Comparison of ENCODE assay signal across 8 cellular contexts in genomic region chr16:57244463-57244766, GRCh38. TPM values are rescaled to one million over a fixed set of nuclear protein-coding genes. Genes with fewer than 3 reads are reported as not detected.
DNase-seq lines count a peak whose midpoint lies in the region; ATAC-seq, FAIRE-seq and TF ChIP-seq lines count a peak whose summit lies in the region.

No MANE protein-coding gene starts in this region.

- H3K4me3 ChIP-seq in K562: peak overlapping the region; percentile 84
- H3K4me3 ChIP-seq in mesodermal cell (ENCODE audit: extremely low read depth, insufficient read depth, low read length, poor library complexity, severe bottlenecking): peak overlapping the region; percentile 81

- peak overlapping the region; percentile 76 for H3K4me2 ChIP-seq in K562 (ENCODE audit: insufficient read depth, low read length)

- CTCF ChIA-PET in K562 (lab: Yijun Ruan, JAX; ENCODE audit: low intra/inter-chr PET ratio): no interaction called here

- POLR2A ChIA-PET in K562 (lab: Yijun Ruan, JAX): interaction anchor here (1.0 to 1.8 kb wide), 4 partner anchors 25 to 58 kb away, joined by 4 to 8 read pairs (median 4); partner anchors contain the start of genes PSME3IP1 and RSPRY1

- no peaks in the 10 kb centered on the region for H3K9me1 ChIP-seq in K562 (ENCODE audit: control insufficient read depth, insufficient read depth, low read length)

- H3K36me3 ChIP-seq in K562 (ENCODE audit: control insufficient read depth, insufficient read depth, low read length): peaks cover 19% of the 10 kb centered on the region; the same call in 2 of the 3 replicates
- peaks cover 40% of the 10 kb centered on the region for H3K36me3 ChIP-seq in mesodermal cell (ENCODE audit: control insufficient read depth, insufficient read depth, low read length)

- FAIRE-seq in K562 (lab: Jason Lieb, UNC): no peak
- no peak for FAIRE-seq in urothelium cell line (lab: Jason Lieb, UNC)

- no peak for TF ChIP-seq POLR2A in K562 (conservative IDR thresholded peaks at IDR 0.05)

- DNase-seq in K562 (ENCODE audit: extremely low read depth in 1 of 4, low spot score in 3 of 4) (no peak), GF-D8 (lab: John Stamatoyannopoulos, UW) (no peak), urothelium cell line (ENCODE audit: low spot score) (no peak), NCI-H526 (lab: John Stamatoyannopoulos, UW) (no peak), NK-92 (lab: John Stamatoyannopoulos, UW; ENCODE audit: unreplicated experiment) (no peak)

- H3K9me3 ChIP-seq in K562 (replicated peaks; ENCODE audit: control insufficient read depth, insufficient read depth, low read depth, low read length) (no peaks in the 10 kb centered on the region), mesodermal cell (ENCODE audit: control insufficient read depth, low read length) (no peaks in the 10 kb centered on the region)

- H3K27ac ChIP-seq in K562 (ENCODE audit: extremely low read depth, low read depth, low read length): peak overlapping the region; percentile 36
- H3K27ac ChIP-seq in mesodermal cell (ENCODE audit: low read depth, low read length, severe bottlenecking): peak overlapping the region; percentile 61

- in situ Hi-C loops in K562 (cut with MboI): no loop called here

- H3K9ac ChIP-seq in K562 (ENCODE audit: insufficient read depth in 1 of 2, low read depth in 2 of 2, low read length in 2 of 2): peak overlapping the region; percentile 31 to 71; a peak in 3 of 4 replicates

- peaks cover 9% of the 10 kb centered on the region; the same call in 2 of the 3 replicates for H3K79me2 ChIP-seq in K562 (ENCODE audit: control insufficient read depth, insufficient read depth, low read length)

- ATAC-seq in GM18907 (IDR thresholded peaks at IDR 0.05; ENCODE audit: unreplicated experiment) (peak; percentile 32), HG03135 (IDR thresholded peaks at IDR 0.05; ENCODE audit: unreplicated experiment) (peak; percentile 38), K562 (no peak)

- H3K4me1 ChIP-seq in K562 (replicated peaks in 1 of 2; ENCODE audit: control insufficient read depth in 2 of 2, insufficient read depth in 2 of 2, low read length in 2 of 2): peaks cover 7 to 8% of the 10 kb centered on the region in 2 experiments; a peak in 4 of 5 replicates
- peaks cover 6% of the 10 kb centered on the region for H3K4me1 ChIP-seq in mesodermal cell (ENCODE audit: control insufficient read depth, insufficient read depth, low read length, poor library complexity, severe bottlenecking)

- H4K20me1 ChIP-seq in K562 (replicated peaks; ENCODE audit: control insufficient read depth, insufficient read depth, low read length): no peaks in the 10 kb centered on the region

- TF ChIP-seq CTCF in K562 (IDR thresholded peaks at IDR 0.05 in 2 of 3, conservative IDR thresholded peaks at IDR 0.05 in 1 of 3; ENCODE audit: insufficient read depth in 2 of 3, low read depth in 1 of 3, low read length in 3 of 3): no peak

- H3K27me3 ChIP-seq in K562 (ENCODE audit: control insufficient read depth in 2 of 2, insufficient read depth in 2 of 2, low read length in 2 of 2): no peaks in the 10 kb centered on the region

- 7% methylated on average over 9 of the region's 9 CpGs for WGBS in K562 (ENCODE audit: insufficient coverage, low coverage, missing lambda C conversion rate)
- 16 to 26% methylated on average over 6 to 9 of the region's 9 CpGs for whole genome bisulfite sequencing in mesodermal cell (ENCODE audit: insufficient coverage in 2 of 2), 2 experiments

- intact Hi-C loops in K562 (cut with micrococcal nuclease): no loop called here

- TF ChIP-seq RAD21 in K562 (CRISPR knock-in tag; conservative IDR thresholded peaks at IDR 0.05 in 1 of 2, IDR thresholded peaks at IDR 0.05 in 1 of 2): no peak

- H2AFZ ChIP-seq in K562 (ENCODE audit: low read depth, low read length): peak overlapping the region; percentile 86

- TSS peak; percentile 94 for BruUV-seq in K562 (replicated peaks; lab: Mats Ljungman, UMichigan)

- no peak for TF ChIP-seq EP300 in K562 (IDR thresholded peaks at IDR 0.05; ENCODE audit: low read length)

RNA-seq across cellular contexts. Expression of gene ARL2BP, which starts 0.6 kb away (rescaled TPM):
- 7.3 and 7.4 TPM in 2 replicates for total RNA-seq in K562 (2011; cell fraction: chromatin; rRNA removed; ENCODE audit: low replicate concordance)
- 6.1 and 6.7 TPM in 2 replicates for total RNA-seq in K562 (2011; cell fraction: nucleolus; rRNA removed)
- 9.8 and 13.2 TPM in 2 replicates for total RNA-seq in K562 (2011; cell fraction: nucleoplasm; rRNA removed)
- total RNA-seq in K562 (2014; rRNA removed) (24.5 and 28.0 TPM in 2 replicates), K562 (2014; rRNA removed; fragmentation: Illumina TruSeq; extraction: Trizol) (33.9 and 34.6 TPM in 2 replicates), K562 (2015; rRNA removed; fragmentation: Illumina TruSeq; extraction: Trizol) (33.2 and 36.7 TPM in 2 replicates), K562 (2021) (27.2 and 30.8 TPM in 2 replicates)
- polyA plus RNA-seq in K562 (2011; rRNA removed) (41.8 and 49.8 TPM in 2 replicates), K562 (2014; fragmentation: Illumina TruSeq; extraction: Trizol) (33.1 and 38.3 TPM in 2 replicates), K562 (2014; fragmentation: Nextera tagmentation; extraction: Ambion mirVana) (10 to 100 TPM; 16.7 to 17.1 TPM), K562 (2014; rRNA removed) (20.3 and 23.1 TPM in 2 replicates)
- polyA plus RNA-seq in K562 (2011; cell fraction: cytosol; rRNA removed): 32.7 and 45.1 TPM in 2 replicates
- 13.7 and 20.4 TPM in 2 replicates for polyA plus RNA-seq in K562 (2011; cell fraction: nucleus; rRNA removed)
- 29.7 and 37.4 TPM in 2 replicates for polyA plus RNA-seq in K562 (2012)
- polyA minus RNA-seq in K562 (2011; rRNA and poly(A)+ RNA removed): 37.9 and 40.7 TPM in 2 replicates
- 19.5 and 24.3 TPM in 2 replicates for polyA minus RNA-seq in K562 (2011; cell fraction: cytosol; rRNA and poly(A)+ RNA removed)
- 3.8 and 7.4 TPM in 2 replicates for polyA minus RNA-seq in K562 (2011; cell fraction: nucleus; rRNA and poly(A)+ RNA removed)
- 71.3 TPM for polyA plus RNA-seq in mesodermal cell (2013, experiment 1 of 2)
- polyA plus RNA-seq in mesodermal cell (2013, experiment 2 of 2): 71.8 TPM

RNA-seq across cellular contexts. Expression of gene PLLP, which starts 40.1 kb away (rescaled TPM):
- 0.44 and 0.93 TPM in 2 replicates for total RNA-seq in K562 (2011; cell fraction: chromatin; rRNA removed; ENCODE audit: low replicate concordance)
- 0.92 and 1.3 TPM in 2 replicates for total RNA-seq in K562 (2011; cell fraction: nucleolus; rRNA removed)
- total RNA-seq in K562 (2011; cell fraction: nucleoplasm; rRNA removed): 0.81 and 1.4 TPM in 2 replicates
- 0.09 TPM in 1 of 2 replicates, not detected in the other for total RNA-seq in K562 (2014; rRNA removed)
- total RNA-seq in K562 (2014; rRNA removed; fragmentation: Illumina TruSeq; extraction: Trizol): 0.11 and 0.22 TPM in 2 replicates
- 0.11 and 0.51 TPM in 2 replicates for total RNA-seq in K562 (2015; rRNA removed; fragmentation: Illumina TruSeq; extraction: Trizol)
- 0.38 and 0.42 TPM in 2 replicates for total RNA-seq in K562 (2021)
- 0.96 and 1.2 TPM in 2 replicates for polyA plus RNA-seq in K562 (2011; rRNA removed)
- 1.4 and 3.5 TPM in 2 replicates for polyA plus RNA-seq in K562 (2011; cell fraction: cytosol; rRNA removed)
- 0.66 and 1.1 TPM in 2 replicates for polyA plus RNA-seq in K562 (2011; cell fraction: nucleus; rRNA removed)
- 0.65 and 0.80 TPM in 2 replicates for polyA plus RNA-seq in K562 (2012)
- polyA plus RNA-seq in K562 (2014; fragmentation: Illumina TruSeq; extraction: Trizol): 0.25 and 0.42 TPM in 2 replicates
- under 1 TPM; 0.10 to 0.15 TPM for polyA plus RNA-seq in K562 (2014; fragmentation: Nextera tagmentation; extraction: Ambion mirVana)
- polyA plus RNA-seq in K562 (2014; rRNA removed): 0.27 and 1.7 TPM in 2 replicates
- 0.33 and 1.8 TPM in 2 replicates for polyA minus RNA-seq in K562 (2011; rRNA and poly(A)+ RNA removed)
- 3.1 and 4.1 TPM in 2 replicates for polyA minus RNA-seq in K562 (2011; cell fraction: cytosol; rRNA and poly(A)+ RNA removed)
- polyA minus RNA-seq in K562 (2011; cell fraction: nucleus; rRNA and poly(A)+ RNA removed): 0.40 and 0.56 TPM in 2 replicates
- 3.4 TPM for polyA plus RNA-seq in mesodermal cell (2013, experiment 1 of 2)
- polyA plus RNA-seq in mesodermal cell (2013, experiment 2 of 2): 3.1 TPM

RNA-seq across cellular contexts. Expression of gene RSPRY1, which starts 58.3 kb away (rescaled TPM):
- total RNA-seq in K562 (2011; cell fraction: chromatin; rRNA removed; ENCODE audit: low replicate concordance): 60.1 and 86.3 TPM in 2 replicates
- total RNA-seq in K562 (2011; cell fraction: nucleolus; rRNA removed): 29.9 and 41.0 TPM in 2 replicates
- total RNA-seq in K562 (2011; cell fraction: nucleoplasm; rRNA removed): 44.0 and 48.0 TPM in 2 replicates
- 14.5 and 20.0 TPM in 2 replicates for total RNA-seq in K562 (2014; rRNA removed)
- total RNA-seq in K562 (2014; rRNA removed; fragmentation: Illumina TruSeq; extraction: Trizol): 25.5 and 26.3 TPM in 2 replicates
- 25.2 and 27.8 TPM in 2 replicates for total RNA-seq in K562 (2015; rRNA removed; fragmentation: Illumina TruSeq; extraction: Trizol)
- 20.8 and 22.7 TPM in 2 replicates for total RNA-seq in K562 (2021)
- 25.4 and 28.0 TPM in 2 replicates for polyA plus RNA-seq in K562 (2011; rRNA removed)
- polyA plus RNA-seq in K562 (2011; cell fraction: cytosol; rRNA removed): 10.7 and 15.7 TPM in 2 replicates
- polyA plus RNA-seq in K562 (2011; cell fraction: nucleus; rRNA removed): 21.4 and 28.5 TPM in 2 replicates
- 11.1 and 11.4 TPM in 2 replicates for polyA plus RNA-seq in K562 (2012)
- 17.6 and 23.1 TPM in 2 replicates for polyA plus RNA-seq in K562 (2014; fragmentation: Illumina TruSeq; extraction: Trizol)
- 10 to 100 TPM; 10.2 to 13.4 TPM for polyA plus RNA-seq in K562 (2014; fragmentation: Nextera tagmentation; extraction: Ambion mirVana)
- polyA plus RNA-seq in K562 (2014; rRNA removed): 15.0 and 17.5 TPM in 2 replicates
- 61.4 and 62.4 TPM in 2 replicates for polyA minus RNA-seq in K562 (2011; rRNA and poly(A)+ RNA removed)
- 31.9 and 34.4 TPM in 2 replicates for polyA minus RNA-seq in K562 (2011; cell fraction: cytosol; rRNA and poly(A)+ RNA removed)
- 26.1 and 51.2 TPM in 2 replicates for polyA minus RNA-seq in K562 (2011; cell fraction: nucleus; rRNA and poly(A)+ RNA removed)
- polyA plus RNA-seq in mesodermal cell (2013, experiment 1 of 2): 53.7 TPM
- 47.7 TPM for polyA plus RNA-seq in mesodermal cell (2013, experiment 2 of 2)

RNA-seq across cellular contexts. Expression of gene PSME3IP1, which starts 58.6 kb away (rescaled TPM):
- 53.9 and 134 TPM in 2 replicates for total RNA-seq in K562 (2011; cell fraction: chromatin; rRNA removed; ENCODE audit: low replicate concordance)
- total RNA-seq in K562 (2011; cell fraction: nucleolus; rRNA removed): 46.7 and 60.7 TPM in 2 replicates
- total RNA-seq in K562 (2011; cell fraction: nucleoplasm; rRNA removed): 71.6 and 104 TPM in 2 replicates
- total RNA-seq in K562 (2014; rRNA removed) (76.9 and 85.5 TPM in 2 replicates), K562 (2014; rRNA removed; fragmentation: Illumina TruSeq; extraction: Trizol) (143 and 167 TPM in 2 replicates), K562 (2015; rRNA removed; fragmentation: Illumina TruSeq; extraction: Trizol) (147 and 158 TPM in 2 replicates), K562 (2021) (104 and 106 TPM in 2 replicates)
- polyA plus RNA-seq in K562 (2011; rRNA removed) (115 and 144 TPM in 2 replicates), K562 (2014; fragmentation: Illumina TruSeq; extraction: Trizol) (155 and 187 TPM in 2 replicates), K562 (2014; fragmentation: Nextera tagmentation; extraction: Ambion mirVana) (100 to 1,000 TPM in 1 of 2 experiments, 10 to 100 TPM in 1; 63.8 to 142 TPM), K562 (2014; rRNA removed) (146 and 152 TPM in 2 replicates)
- 132 and 144 TPM in 2 replicates for polyA plus RNA-seq in K562 (2011; cell fraction: cytosol; rRNA removed)
- polyA plus RNA-seq in K562 (2011; cell fraction: nucleus; rRNA removed): 251 and 259 TPM in 2 replicates
- 88.6 and 121 TPM in 2 replicates for polyA plus RNA-seq in K562 (2012)
- polyA minus RNA-seq in K562 (2011; rRNA and poly(A)+ RNA removed): 78.0 and 80.4 TPM in 2 replicates
- polyA minus RNA-seq in K562 (2011; cell fraction: cytosol; rRNA and poly(A)+ RNA removed): 45.1 and 48.8 TPM in 2 replicates
- 40.8 and 66.0 TPM in 2 replicates for polyA minus RNA-seq in K562 (2011; cell fraction: nucleus; rRNA and poly(A)+ RNA removed)
- polyA plus RNA-seq in mesodermal cell (2013, experiment 1 of 2): 87.7 TPM
- 87.6 TPM for polyA plus RNA-seq in mesodermal cell (2013, experiment 2 of 2)
